7 cellular contexts compared by ENCODE assay signal in the genomic region with DNA sequence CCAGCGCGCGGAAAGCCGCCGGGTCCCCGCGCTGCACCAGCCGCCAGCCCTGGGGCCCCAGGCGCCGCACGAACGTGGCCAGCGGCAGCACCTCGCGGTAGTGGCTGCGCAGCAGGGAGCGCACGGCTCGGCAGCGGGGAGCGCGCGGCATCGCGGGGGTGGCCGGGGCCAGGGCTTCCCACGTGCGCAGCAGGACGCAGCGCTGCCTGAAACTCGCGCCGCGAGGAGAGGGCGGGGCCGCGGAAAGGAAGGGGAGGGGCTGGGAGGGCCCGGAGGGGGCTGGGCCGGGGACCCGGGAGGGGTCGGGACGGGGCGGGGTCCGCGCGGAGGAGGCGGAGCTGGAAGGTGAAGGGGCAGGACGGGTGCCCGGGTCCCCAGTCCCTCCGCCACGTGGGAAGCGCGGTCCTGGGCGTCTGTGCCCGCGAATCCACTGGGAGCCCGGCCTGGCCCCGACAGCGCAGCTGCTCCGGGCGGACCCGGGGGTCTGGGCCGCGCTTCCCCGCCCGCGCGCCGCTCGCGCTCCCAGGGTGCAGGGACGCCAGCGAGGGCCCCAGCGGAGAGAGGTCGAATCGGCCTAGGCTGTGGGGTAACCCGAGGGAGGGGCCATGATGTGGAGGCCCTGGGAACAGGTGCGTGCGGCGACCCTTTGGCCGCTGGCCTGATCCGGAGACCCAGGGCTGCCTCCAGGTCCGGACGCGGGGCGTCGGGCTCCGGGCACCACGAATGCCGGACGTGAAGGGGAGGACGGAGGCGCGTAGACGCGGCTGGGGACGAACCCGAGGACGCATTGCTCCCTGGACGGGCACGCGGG. TPM values are rescaled to one million over a fixed set of nuclear protein-coding genes. Genes with fewer than 3 reads are reported as not detected.
A peak's percentile ranks its signal among the peaks of the same experiment; 100 is the strongest.
DNase-seq lines count a peak whose midpoint lies in the region; ATAC-seq and TF ChIP-seq lines count a peak whose summit lies in the region.

Gene TERT (minus strand): TSS at position 230 of the 811 bp plus-strand sequence. CDS start 79 bp downstream, at position 151.

- H3K9me3 Mint-ChIP-seq in activated naive CD8-positive, alpha-beta T cell treated with anti-CD3 and anti-CD28 coated beads for 36 hours = no peaks in the 10 kb centered on the region
- no peaks in the 10 kb centered on the region for H3K9me3 Mint-ChIP-seq in progenitor cell of endocrine pancreas (ENCODE audit: low read depth)

- H3K27ac Mint-ChIP-seq in T-helper 17 cell (no peak within 1 kb of the TSS), progenitor cell of endocrine pancreas (no peak within 1 kb of the TSS)
- H3K27ac Mint-ChIP-seq in activated naive CD8-positive, alpha-beta T cell treated with anti-CD3 and anti-CD28 coated beads for 36 hours = no peak within 1 kb of the TSS

- no peaks in the 10 kb centered on the region for H3K27me3 Mint-ChIP-seq in T-helper 17 cell
- H3K27me3 Mint-ChIP-seq in activated naive CD8-positive, alpha-beta T cell treated with anti-CD3 and anti-CD28 coated beads for 36 hours = no peaks in the 10 kb centered on the region
- peaks cover 51% of the 10 kb centered on the region for H3K27me3 Mint-ChIP-seq in progenitor cell of endocrine pancreas

- H3K4me3 Mint-ChIP-seq in T-helper 17 cell (peak within 1 kb of the TSS; percentile 74), progenitor cell of endocrine pancreas (ENCODE audit: low read depth) (peak within 1 kb of the TSS; percentile 42)
- peak within 1 kb of the TSS; percentile 62 for H3K4me3 Mint-ChIP-seq in activated naive CD8-positive, alpha-beta T cell treated with anti-CD3 and anti-CD28 coated beads for 36 hours

- H3K36me3 Mint-ChIP-seq in T-helper 17 cell (ENCODE audit: low read depth) (no peaks in the 10 kb centered on the region), progenitor cell of endocrine pancreas (ENCODE audit: insufficient read depth) (no peaks in the 10 kb centered on the region)
- H3K36me3 Mint-ChIP-seq in activated naive CD8-positive, alpha-beta T cell treated with anti-CD3 and anti-CD28 coated beads for 36 hours = no peaks in the 10 kb centered on the region

- H3K4me3 ChIP-seq in HFF-Myc (replicated peaks; ENCODE audit: low read depth, low read length) = peak within 1 kb of the TSS; percentile 36

- ATAC-seq in T-helper 17 cell (peak; percentile 87), HG02938 (IDR thresholded peaks at IDR 0.05; ENCODE audit: unreplicated experiment) (no peak)

- no peaks in the 10 kb centered on the region for H3K9me3 ChIP-seq in T-helper 17 cell (ENCODE audit: control insufficient read depth, low read length, poor library complexity, severe bottlenecking)

- TF ChIP-seq CTCF in HFF-Myc (IDR thresholded peaks at IDR 0.05; ENCODE audit: low read depth, low read length, missing control alignments) = no peak
- no peak for TF ChIP-seq CTCF in progenitor cell of endocrine pancreas (IDR thresholded peaks at IDR 0.05; ENCODE audit: unreplicated experiment)

- DNase-seq in HFF-Myc (ENCODE audit: extremely low read depth, low read depth) = no peak
- DNase-seq in T-helper 17 cell = peak; percentile 54 to 68 (median 62)
- DNase-seq in activated naive CD8-positive, alpha-beta T cell treated with anti-CD3 and anti-CD28 coated beads for 36 hours = peak; percentile 76
- peak; percentile 65 for DNase-seq in progenitor cell of endocrine pancreas (ENCODE audit: low spot score, unreplicated experiment)
- no peak for DNase-seq in middle frontal gyrus (ENCODE audit: extremely low spot score, low spot score)
- DNase-seq in NCI-H2081 treated with DMSO at 0.1 percent for 48 hours (lab: John Stamatoyannopoulos, UW) = no peak

- H3K4me1 Mint-ChIP-seq in T-helper 17 cell = peaks cover 3% of the 10 kb centered on the region
- H3K4me1 Mint-ChIP-seq in activated naive CD8-positive, alpha-beta T cell treated with anti-CD3 and anti-CD28 coated beads for 36 hours = peaks cover 3% of the 10 kb centered on the region
- H3K4me1 Mint-ChIP-seq in progenitor cell of endocrine pancreas (ENCODE audit: low read depth) = no peaks in the 10 kb centered on the region

RNA-seq across cellular contexts. Expression of gene TERT, which starts in this region (rescaled TPM):
- under 1 TPM; 0.10 to 0.80 TPM for total RNA-seq in T-helper 17 cell
- 1 to 10 TPM; 6.0 to 6.2 TPM for total RNA-seq in activated naive CD8-positive, alpha-beta T cell treated with anti-CD3 and anti-CD28 coated beads for 36 hours
- 3.5 and 4.3 TPM in 2 replicates for total RNA-seq in progenitor cell of endocrine pancreas

Comparison
In these comparisons a context has a peak if more than half of its experiments do, and no peak if none do; other contexts are left out.
1. Peak in DNase-seq and ATAC-seq in T-helper 17 cell; RNA of the gene not detected or under 1 TPM.
2. DNase-seq: peak in activated naive CD8-positive, alpha-beta T cell treated with anti-CD3 and anti-CD28 coated beads for 36 hours (single experiment) and progenitor cell of endocrine pancreas (single experiment); none in HFF-Myc (single experiment), middle frontal gyrus (single experiment) and NCI-H2081 treated with DMSO at 0.1 percent for 48 hours (single experiment).
3. Peak in every context shown above with its lines, with median percentiles within 50 percentile points of each other: H3K4me3 Mint-ChIP-seq.